Comparison of ENCODE assay signal across 8 cellular contexts in the genomic region with DNA sequence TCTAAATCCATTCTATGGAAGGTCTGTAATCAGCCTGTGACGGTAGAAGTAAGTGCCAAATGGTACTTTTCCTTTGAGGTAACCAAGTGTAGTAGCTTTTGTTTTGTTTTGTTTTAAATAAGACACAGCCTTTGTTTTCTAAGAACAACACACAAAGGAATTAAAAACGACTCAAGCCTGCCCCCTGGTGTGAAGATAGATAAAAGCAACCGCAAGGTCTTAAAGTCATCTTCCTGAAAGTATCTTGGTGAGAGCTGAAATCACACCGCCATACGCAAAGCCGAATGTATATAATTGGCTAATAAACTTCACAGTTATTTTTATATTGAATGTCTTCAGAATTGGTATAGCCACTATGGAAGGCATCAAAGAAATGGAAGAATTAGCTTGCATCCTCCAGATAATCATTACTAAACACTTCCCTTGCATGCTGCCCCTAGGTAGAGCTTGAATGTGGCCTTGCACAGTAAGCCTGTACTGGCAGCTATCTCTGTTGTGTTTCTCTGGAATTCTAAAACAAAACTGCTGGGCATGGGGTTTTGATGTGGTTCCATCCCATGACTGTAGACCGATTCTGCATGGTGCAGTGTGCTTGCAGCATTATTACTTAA.
DNase-seq lines count a peak whose midpoint lies in the region; ATAC-seq and TF ChIP-seq lines count a peak whose summit lies in the region.

No MANE protein-coding gene starts in this region.

- intact Hi-C loops in heart left ventricle (cut with DNase I) = loop anchor here (1.0 to 10.0 kb wide), 14 partner anchors 135 to 1937 kb away; no protein-coding TSS in a partner anchor
- intact Hi-C loops in left ventricle myocardium superior (cut with micrococcal nuclease) = loop anchor here (2.0 kb wide), 1 partner anchor 201 kb away; no protein-coding TSS in a partner anchor

- WGBS in heart left ventricle, 4 donors = 25 to 29% (median 28%) methylated on average over 7 of the region's 7 CpGs

- TF ChIP-seq CTCF in heart left ventricle (IDR thresholded peaks at IDR 0.05) (peak; percentile 55 to 81 (median 73)), foreskin keratinocyte (conservative IDR thresholded peaks at IDR 0.05) (peak; percentile 76)

- TF ChIP-seq POLR2A in heart left ventricle (IDR thresholded peaks at IDR 0.05) = no peak

- POLR2A ChIA-PET in activated CD4-positive, alpha-beta T cell treated with anti-CD3 and anti-CD28 coated beads, Interleukin-2, amount 10 ng/mL, durations not matched to agents 7 days and 5 days (lab: Charles Lee) = interaction anchor here (1.3 kb wide), 1 partner anchor 202 kb away, joined by 5 read pairs; no protein-coding TSS in a partner anchor

- CTCF ChIA-PET in activated CD4-positive, alpha-beta T cell treated with anti-CD3 and anti-CD28 coated beads, Interleukin-2, amount 10 ng/mL, durations not matched to agents 7 days and 5 days (lab: Charles Lee) = interaction anchor here (1.0 kb wide), 1 partner anchor 202 kb away, joined by 4 read pairs; no protein-coding TSS in a partner anchor

- no peak overlapping the region for H3K27ac Mint-ChIP-seq in activated CD4-positive, alpha-beta T cell treated with anti-CD3 and anti-CD28 coated beads, Interleukin-2, amount 10 ng/mL, durations not matched to agents 7 days and 5 days

- no peaks in the 10 kb centered on the region for H3K4me1 Mint-ChIP-seq in activated CD4-positive, alpha-beta T cell treated with anti-CD3 and anti-CD28 coated beads, Interleukin-2, amount 10 ng/mL, durations not matched to agents 7 days and 5 days

- H3K27ac ChIP-seq in heart left ventricle = no peak overlapping the region
- no peak overlapping the region for H3K27ac ChIP-seq in foreskin keratinocyte

- H3K9me3 Mint-ChIP-seq in activated CD4-positive, alpha-beta T cell treated with anti-CD3 and anti-CD28 coated beads, Interleukin-2, amount 10 ng/mL, durations not matched to agents 7 days and 5 days = no peaks in the 10 kb centered on the region

- peaks cover 6% of the 10 kb centered on the region for H3K27me3 Mint-ChIP-seq in activated CD4-positive, alpha-beta T cell treated with anti-CD3 and anti-CD28 coated beads, Interleukin-2, amount 10 ng/mL, durations not matched to agents 7 days and 5 days

- no peaks in the 10 kb centered on the region for H3K36me3 Mint-ChIP-seq in activated CD4-positive, alpha-beta T cell treated with anti-CD3 and anti-CD28 coated beads, Interleukin-2, amount 10 ng/mL, durations not matched to agents 7 days and 5 days (ENCODE audit: low read depth)

- no peak overlapping the region for H3K4me3 Mint-ChIP-seq in activated CD4-positive, alpha-beta T cell treated with anti-CD3 and anti-CD28 coated beads, Interleukin-2, amount 10 ng/mL, durations not matched to agents 7 days and 5 days

- H3K4me1 ChIP-seq in heart left ventricle (no peaks in the 10 kb centered on the region), foreskin keratinocyte (no peaks in the 10 kb centered on the region)

- peaks cover 0 to 13% (median 0%) of the 10 kb centered on the region in 9 donors for H3K27me3 ChIP-seq in heart left ventricle
- peaks cover 7% of the 10 kb centered on the region for H3K27me3 ChIP-seq in foreskin keratinocyte

- no peaks in the 10 kb centered on the region for H3K36me3 ChIP-seq in heart left ventricle

- DNase-seq in heart left ventricle = peak in 4 of 5 donors; percentile 28 to 47 (median 36)
- no peak for DNase-seq in left ventricle myocardium superior
- DNase-seq in NCI-H2081 treated with DMSO at 0.1 percent for 48 hours (lab: John Stamatoyannopoulos, UW) = peak; percentile 32
- DNase-seq in activated CD4-positive, alpha-beta T cell treated with anti-CD3 and anti-CD28 coated beads, Interleukin-2, amount 10 ng/mL, durations not matched to agents 7 days and 5 days = peak; percentile 63
- peak in 1 of 2 donors; percentile 38 for DNase-seq in foreskin keratinocyte
- peak; percentile 35 for DNase-seq in pulmonary artery endothelial cell (ENCODE audit: low read depth, low spot score)
- no peak for DNase-seq in HuH-7.5 (ENCODE audit: low spot score)

- no peak overlapping the region for H3K4me3 ChIP-seq in heart left ventricle

- ATAC-seq in heart left ventricle (no peak), left ventricle myocardium superior (no peak), HG02759 (IDR thresholded peaks at IDR 0.05; ENCODE audit: unreplicated experiment) (peak; percentile 74), foreskin keratinocyte (peak; percentile 71)

- H3K9me3 ChIP-seq in heart left ventricle = no peaks in the 10 kb centered on the region

Comparison
In these comparisons a context has a peak if more than half of its experiments do, and no peak if none do; other contexts are left out.
1. DNase-seq: peak in heart left ventricle (4 of 5), NCI-H2081 treated with DMSO at 0.1 percent for 48 hours (single experiment), activated CD4-positive, alpha-beta T cell treated with anti-CD3 and anti-CD28 coated beads, Interleukin-2, amount 10 ng/mL, durations not matched to agents 7 days and 5 days (single experiment) and pulmonary artery endothelial cell (single experiment); none in left ventricle myocardium superior (single experiment) and HuH-7.5 (single experiment).
2. ATAC-seq: peak in HG02759 (single experiment) and foreskin keratinocyte (single experiment); none in heart left ventricle (0 of 4) and left ventricle myocardium superior (single experiment).